1 cellular context compared by ENCODE assay signal in genomic region chr13:112073245-112074138, GRCh38.
TF ChIP-seq lines count a peak whose summit lies in the region.

No MANE protein-coding gene starts in this region.

TF ChIP-seq in HepG2, 621 proteins besides CTCF, POLR2A, EP300 and RAD21 (continued from another document):
- TF ChIP-seq ZBTB40 (IDR thresholded peaks at IDR 0.05) = no peak
- no peak for TF ChIP-seq ZBTB40 (CRISPR knock-in tag; IDR thresholded peaks at IDR 0.05)
- no peak for TF ChIP-seq FIP1L1 (IDR thresholded peaks at IDR 0.05; ENCODE audit: borderline replicate concordance, insufficient read depth, low read depth, low read length)
TF ChIP-seq in HepG2: peak in this region for 0.
